In genomic region chr16:88917915-88918627, GRCh38 we compare ENCODE assay signal across 11 cellular contexts. TPM values are rescaled to one million over a fixed set of nuclear protein-coding genes. Genes with fewer than 3 reads are reported as not detected.
"Had no signal": no experiment of that assay in that cellular context is flagged by ENCODE, and none has a peak within 500 bp of the region (broad histone marks: within the 10 kb centered on the region; RNA-seq: fewer than 3 reads in every experiment).

No MANE protein-coding gene starts in this region.

- H3K27ac ChIP-seq: left lung, SK-N-MC, stomach, thoracic aorta had no signal

- ATAC-seq: left lung had no signal

- H3K36me3 ChIP-seq: left lung, pancreas, stomach, thoracic aorta had no signal

- H3K27me3 ChIP-seq: pancreas had no signal

- H3K4me3 ChIP-seq: left lung, pancreas, SK-N-MC, stomach, thoracic aorta had no signal

- DNase-seq: effector memory CD4-positive, alpha-beta T cell; left lung; mesenchymal stem cell; pancreas; stimulated activated CD4-positive, alpha-beta T cell treated with anti-CD3 and anti-CD28 coated beads, Interleukin-4, amount 100 ng/mL, for 24 hours; stomach had no signal

- H3K9me3 ChIP-seq: left lung, pancreas, stomach, thoracic aorta had no signal

RNA-seq across cellular contexts. Expression of gene PABPN1L, which starts 51.6 kb away (rescaled TPM):
- total RNA-seq: epithelial cell of proximal tubule; left lung; renal cortical epithelial cell; stomach; T-helper 1 cell treated with Interleukin-12 subunit alpha and Interleukin-12 subunit beta and Interleukin-4 antibody, amounts not matched to agents 30 ng/mL and 1 ng/mL, for 36 hours; thoracic aorta had no signal

RNA-seq across cellular contexts. Expression of gene CBFA2T3, which starts 58.9 kb away (rescaled TPM):
- total RNA-seq: renal cortical epithelial cell had no signal
